ENCODE assay signal across 1 cellular context in genomic region chr3:176714034-176714433, GRCh38.
TF ChIP-seq lines count a peak whose summit lies in the region.

No MANE protein-coding gene starts in this region.

TF ChIP-seq in GM12878, 131 proteins besides CTCF, POLR2A, EP300 and RAD21 (continued from another document):
- no peak for TF ChIP-seq E4F1 (IDR thresholded peaks at IDR 0.05; ENCODE audit: borderline replicate concordance, partially characterized antibody)
- TF ChIP-seq SUZ12 (IDR thresholded peaks at IDR 0.05; ENCODE audit: unreplicated experiment) = no peak
- no peak for TF ChIP-seq TCF12 (IDR thresholded peaks at IDR 0.05; ENCODE audit: low read depth, low read length)
- TF ChIP-seq MAX (IDR thresholded peaks at IDR 0.05; ENCODE audit: low read depth, low read length) = no peak
- TF ChIP-seq IRF4 (IDR thresholded peaks at IDR 0.05; ENCODE audit: low read depth, low read length) = no peak
- no peak for TF ChIP-seq ATF2 (IDR thresholded peaks at IDR 0.05; ENCODE audit: low read length)
- TF ChIP-seq POLR2AphosphoS5 (IDR thresholded peaks at IDR 0.05; ENCODE audit: low read length) = no peak
- TF ChIP-seq LARP7 (IDR thresholded peaks at IDR 0.05) = no peak
- TF ChIP-seq ZZZ3 (IDR thresholded peaks at IDR 0.05; ENCODE audit: control insufficient read depth, insufficient read length, low read depth) = no peak
- no peak for TF ChIP-seq MXI1 (IDR thresholded peaks at IDR 0.05; ENCODE audit: low read depth, low read length)
- no peak for TF ChIP-seq IKZF2 (IDR thresholded peaks at IDR 0.05)
- no peak for TF ChIP-seq BCL11A (IDR thresholded peaks at IDR 0.05; ENCODE audit: low read depth, low read length)
- TF ChIP-seq CBFB (IDR thresholded peaks at IDR 0.05; ENCODE audit: low read depth) = no peak
- TF ChIP-seq ASH2L (IDR thresholded peaks at IDR 0.05; ENCODE audit: borderline replicate concordance, low read depth) = no peak
